Comparison of ENCODE assay signal across 20 cellular contexts in the genomic region with DNA sequence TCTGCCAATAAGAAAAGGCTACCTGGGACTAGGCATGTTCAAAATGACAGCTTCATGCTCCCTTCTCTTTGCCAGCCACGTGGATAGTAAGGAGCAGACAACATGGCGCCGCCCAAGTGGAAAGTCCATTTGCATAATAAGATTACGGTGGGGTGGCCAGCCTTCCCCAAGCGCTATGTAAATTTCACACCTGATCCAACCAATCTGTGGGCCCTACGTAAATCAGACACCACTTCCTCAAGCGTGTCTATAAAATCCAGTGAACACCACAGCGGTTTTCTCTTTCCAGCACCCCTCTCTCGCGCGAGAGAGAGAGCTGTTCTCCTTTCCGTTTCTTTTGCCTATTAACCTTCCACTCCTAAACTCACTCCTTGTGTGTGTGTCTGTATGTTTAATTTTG.
A peak's percentile ranks its signal among the peaks of the same experiment; 100 is the strongest.
DNase-seq lines count a peak whose midpoint lies in the region; ATAC-seq, FAIRE-seq and TF ChIP-seq lines count a peak whose summit lies in the region.
"Had no signal": no experiment of that assay in that cellular context is flagged by ENCODE, and none has a peak within 500 bp of the region (broad histone marks: within the 10 kb centered on the region; RNA-seq: fewer than 3 reads in every experiment).

No MANE protein-coding gene starts in this region.

- H3K4me1 ChIP-seq in K562 (replicated peaks in 1 of 2; ENCODE audit: control insufficient read depth in 2 of 2, insufficient read depth in 2 of 2, low read length in 2 of 2), result 0 out of 5 replicates have a peak, but pooled peaks cover 0 to 4% of the 10 kb centered on the region in 2 experiments
- H3K4me1 ChIP-seq in small intestine (ENCODE audit: control insufficient read depth in 2 of 2, insufficient read depth in 1 of 2, low read depth in 1 of 2, low read length in 1 of 2), result no peaks in the 10 kb centered on the region
- H3K4me1 ChIP-seq: Peyer's patch, thyroid gland had no signal

- H3K9me3 ChIP-seq in K562 (replicated peaks; ENCODE audit: control insufficient read depth, insufficient read depth, low read depth, low read length) (no peaks in the 10 kb centered on the region; the same call in 1 of the 2 replicates), small intestine (ENCODE audit: control insufficient read depth, low read depth) (no peaks in the 10 kb centered on the region)
- H3K9me3 ChIP-seq: Peyer's patch, thyroid gland had no signal

- TF ChIP-seq EP300 in K562 (IDR thresholded peaks at IDR 0.05; ENCODE audit: low read length), result no peak

- intact Hi-C loops in K562 (cut with micrococcal nuclease), result no loop called here

- H3K36me3 ChIP-seq in K562 (ENCODE audit: control insufficient read depth, insufficient read depth, low read length) (no peaks in the 10 kb centered on the region), small intestine (ENCODE audit: control insufficient read depth in 2 of 2, insufficient read depth in 2 of 2, low read length in 2 of 2) (no peaks in the 10 kb centered on the region)
- H3K36me3 ChIP-seq: heart left ventricle, Peyer's patch, thyroid gland had no signal

- TF ChIP-seq RAD21 in K562 (CRISPR knock-in tag; conservative IDR thresholded peaks at IDR 0.05 in 1 of 2, IDR thresholded peaks at IDR 0.05 in 1 of 2), result no peak

- BruUV-seq in K562 (replicated peaks; lab: Mats Ljungman, UMichigan), result no TSS peak

- no peaks in the 10 kb centered on the region; the same call in 1 of the 2 replicates for H3K36me3 Mint-ChIP-seq in HFFc6 (ENCODE audit: low read depth)
- H3K36me3 Mint-ChIP-seq: CD4-positive, alpha-beta memory T cell; stimulated activated effector memory CD8-positive, alpha-beta T cell treated with anti-CD3 and anti-CD28 coated beads, Interleukin-12 subunit alpha, Interleukin-12 subunit beta, amount 100 ng/mL, for 72 hours had no signal

- peak; percentile 89 for FAIRE-seq in K562 (lab: Jason Lieb, UNC)
- no peak for FAIRE-seq in small intestine (lab: Jason Lieb, UNC)
- FAIRE-seq: TTC549 had no signal

- H3K27me3 ChIP-seq in K562 (ENCODE audit: control insufficient read depth in 2 of 2, insufficient read depth in 2 of 2, low read length in 2 of 2) (no peaks in the 10 kb centered on the region; a peak in 1 of 5 replicates), small intestine (ENCODE audit: control insufficient read depth in 2 of 2, insufficient read depth in 2 of 2, low read length in 2 of 2) (peaks cover 0 to 2% of the 10 kb centered on the region in 2 donors)
- H3K27me3 ChIP-seq: heart left ventricle, Peyer's patch, thyroid gland had no signal

- peaks cover 36% of the 10 kb centered on the region for H3K9me3 Mint-ChIP-seq in HFFc6

- peak overlapping the region; percentile 94 for H2AFZ ChIP-seq in K562 (ENCODE audit: low read depth, low read length)

- DNase-seq in DMS153 (lab: John Stamatoyannopoulos, UW) (peak; percentile 73), NCI-H1048 (lab: John Stamatoyannopoulos, UW) (peak; percentile 49), NCI-H774 (lab: John Stamatoyannopoulos, UW) (peak; percentile 79), K562 (ENCODE audit: extremely low read depth in 1 of 4, low spot score in 3 of 4) (peak; percentile 23 to 74 (median 32)), HFFc6 (no peak), NAMALWA (ENCODE audit: low spot score) (no peak), small intestine (no peak)
- DNase-seq: activated CD4-positive, alpha-beta T cell treated with anti-CD3 and anti-CD28 coated beads, Interleukin-2, amount 10 ng/mL, durations not matched to agents 7 days and 5 days; activated CD8-positive, alpha-beta memory T cell treated with anti-CD3 and anti-CD28 coated beads, Interleukin-2, amount 50 U/mL, for 4 hours; activated effector memory CD4-positive, alpha-beta T cell treated with Interleukin-2 at 50 U/mL for 16 hours; CD4-positive, alpha-beta memory T cell; heart left ventricle; NCI-H2081; NCI-H510A treated with DMSO at 0.1 percent for 48 hours; Peyer's patch; thyroid gland had no signal

- in situ Hi-C loops in K562 (cut with MboI), result no loop called here

- H3K9me1 ChIP-seq in K562 (ENCODE audit: control insufficient read depth, insufficient read depth, low read length), result no peaks in the 10 kb centered on the region

- TF ChIP-seq POLR2A in K562 (conservative IDR thresholded peaks at IDR 0.05), result peak; percentile 59; the same call in 1 of the 2 replicates

- no peak overlapping the region for H3K4me3 Mint-ChIP-seq in HFFc6
- H3K4me3 Mint-ChIP-seq: activated CD4-positive, alpha-beta T cell treated with anti-CD3 and anti-CD28 coated beads, Interleukin-2, amount 10 ng/mL, durations not matched to agents 7 days and 5 days; CD4-positive, alpha-beta memory T cell; dendritic cell treated with granulocyte-macrophage colony-stimulating factor and Interleukin-4, amounts not matched to agents 40 ng/mL and 50 ng/mL, for 4 days; stimulated activated effector memory CD8-positive, alpha-beta T cell treated with anti-CD3 and anti-CD28 coated beads, Interleukin-12 subunit alpha, Interleukin-12 subunit beta, amount 100 ng/mL, for 72 hours had no signal

- no peaks in the 10 kb centered on the region for H3K79me2 ChIP-seq in K562 (ENCODE audit: control insufficient read depth, insufficient read depth, low read length)

- H3K27ac ChIP-seq in K562 (ENCODE audit: extremely low read depth, low read depth, low read length) (peak overlapping the region; percentile 64; the same call in 2 of the 3 replicates), small intestine (ENCODE audit: low read depth in 1 of 2, low read length in 1 of 2) (no peak overlapping the region)
- H3K27ac ChIP-seq: heart left ventricle, Peyer's patch, thyroid gland had no signal

- POLR2A ChIA-PET in K562 (lab: Yijun Ruan, JAX), result interaction anchor here (1.2 to 1.5 kb wide), 2 partner anchors 9 to 12 kb away, joined by 5 to 8 read pairs; no protein-coding TSS in a partner anchor

- CTCF ChIA-PET in K562 (lab: Yijun Ruan, JAX; ENCODE audit: low intra/inter-chr PET ratio), result no interaction called here

- 2% methylated on average over 10 of the region's 12 CpGs for WGBS in K562 (ENCODE audit: insufficient coverage, low coverage, missing lambda C conversion rate)
- 78 to 79% (median 78%) methylated on average over 12 of the region's 12 CpGs for WGBS in small intestine, 3 donors

- peak overlapping the region; percentile 8; the same call in 1 of the 2 replicates for H3K4me3 ChIP-seq in K562
- no peak overlapping the region for H3K4me3 ChIP-seq in small intestine (ENCODE audit: low read depth in 1 of 2, low read length in 2 of 2)
- H3K4me3 ChIP-seq: heart left ventricle, Peyer's patch, thyroid gland had no signal

- no peaks in the 10 kb centered on the region for H3K4me1 Mint-ChIP-seq in HFFc6 (ENCODE audit: low read depth)
- H3K4me1 Mint-ChIP-seq: activated CD4-positive, alpha-beta T cell treated with anti-CD3 and anti-CD28 coated beads, Interleukin-2, amount 10 ng/mL, durations not matched to agents 7 days and 5 days; CD4-positive, alpha-beta memory T cell; stimulated activated effector memory CD8-positive, alpha-beta T cell treated with anti-CD3 and anti-CD28 coated beads, Interleukin-12 subunit alpha, Interleukin-12 subunit beta, amount 100 ng/mL, for 72 hours had no signal

- H3K27me3 Mint-ChIP-seq in HFFc6 (ENCODE audit: insufficient read depth), result no peaks in the 10 kb centered on the region
- H3K27me3 Mint-ChIP-seq: activated CD4-positive, alpha-beta T cell treated with anti-CD3 and anti-CD28 coated beads, Interleukin-2, amount 10 ng/mL, durations not matched to agents 7 days and 5 days; CD4-positive, alpha-beta memory T cell; dendritic cell treated with granulocyte-macrophage colony-stimulating factor and Interleukin-4, amounts not matched to agents 40 ng/mL and 50 ng/mL, for 4 days had no signal

- H3K27ac Mint-ChIP-seq in HFFc6, result no peak overlapping the region
- H3K27ac Mint-ChIP-seq: activated CD4-positive, alpha-beta T cell treated with anti-CD3 and anti-CD28 coated beads, Interleukin-2, amount 10 ng/mL, durations not matched to agents 7 days and 5 days; CD4-positive, alpha-beta memory T cell; dendritic cell treated with granulocyte-macrophage colony-stimulating factor and Interleukin-4, amounts not matched to agents 40 ng/mL and 50 ng/mL, for 4 days; stimulated activated effector memory CD8-positive, alpha-beta T cell treated with anti-CD3 and anti-CD28 coated beads, Interleukin-12 subunit alpha, Interleukin-12 subunit beta, amount 100 ng/mL, for 72 hours had no signal

- no peak for TF ChIP-seq CTCF in K562 (IDR thresholded peaks at IDR 0.05 in 2 of 3, conservative IDR thresholded peaks at IDR 0.05 in 1 of 3; ENCODE audit: insufficient read depth in 2 of 3, low read depth in 1 of 3, low read length in 3 of 3)
- no peak for TF ChIP-seq CTCF in HFFc6 (IDR thresholded peaks at IDR 0.05)

- peak overlapping the region; percentile 77 for H3K4me2 ChIP-seq in K562 (ENCODE audit: insufficient read depth, low read length)

- ATAC-seq in K562, result peak; percentile 98
- no peak for ATAC-seq in HG03354 (IDR thresholded peaks at IDR 0.05; ENCODE audit: poor library complexity, severe bottlenecking, unreplicated experiment)
- ATAC-seq: heart left ventricle; stimulated activated effector memory CD8-positive, alpha-beta T cell treated with anti-CD3 and anti-CD28 coated beads, Interleukin-12 subunit alpha, Interleukin-12 subunit beta, amount 100 ng/mL, for 72 hours had no signal

- H3K9ac ChIP-seq in K562 (ENCODE audit: insufficient read depth in 1 of 2, low read depth in 2 of 2, low read length in 2 of 2), result peak overlapping the region in 1 of 2 experiments; percentile 40; a peak in 2 of 4 replicates

- no peaks in the 10 kb centered on the region for H4K20me1 ChIP-seq in K562 (replicated peaks; ENCODE audit: control insufficient read depth, insufficient read depth, low read length)

TF ChIP-seq in K562, 482 proteins besides CTCF, POLR2A, EP300 and RAD21 (continues in another document):
- TF ChIP-seq CHD2 (IDR thresholded peaks at IDR 0.05; ENCODE audit: low read depth, low read length) (peak; percentile 93), CREM (IDR thresholded peaks at IDR 0.05; ENCODE audit: low read depth) (peak; percentile 51), EP400 (IDR thresholded peaks at IDR 0.05) (peak; percentile 77), SAFB (IDR thresholded peaks at IDR 0.05; ENCODE audit: borderline replicate concordance, low read depth, low read length) (no peak), MXI1 (IDR thresholded peaks at IDR 0.05; ENCODE audit: low read depth, low read length) (0 out of 2 replicates have a peak, but pooled peaks have one; percentile 21), ZNF316 (IDR thresholded peaks at IDR 0.05) (no peak)
- TF ChIP-seq, protein P1, sequence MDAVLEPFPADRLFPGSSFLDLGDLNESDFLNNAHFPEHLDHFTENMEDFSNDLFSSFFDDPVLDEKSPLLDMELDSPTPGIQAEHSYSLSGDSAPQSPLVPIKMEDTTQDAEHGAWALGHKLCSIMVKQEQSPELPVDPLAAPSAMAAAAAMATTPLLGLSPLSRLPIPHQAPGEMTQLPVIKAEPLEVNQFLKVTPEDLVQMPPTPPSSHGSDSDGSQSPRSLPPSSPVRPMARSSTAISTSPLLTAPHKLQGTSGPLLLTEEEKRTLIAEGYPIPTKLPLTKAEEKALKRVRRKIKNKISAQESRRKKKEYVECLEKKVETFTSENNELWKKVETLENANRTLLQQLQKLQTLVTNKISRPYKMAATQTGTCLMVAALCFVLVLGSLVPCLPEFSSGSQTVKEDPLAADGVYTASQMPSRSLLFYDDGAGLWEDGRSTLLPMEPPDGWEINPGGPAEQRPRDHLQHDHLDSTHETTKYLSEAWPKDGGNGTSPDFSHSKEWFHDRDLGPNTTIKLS (IDR thresholded peaks at IDR 0.05; ENCODE audit: borderline replicate concordance, low read depth), result peak; percentile 75; the same call in 1 of the 2 replicates

Comparison
In these comparisons a context has a peak if more than half of its experiments do, and no peak if none do; other contexts are left out.
1. DNase-seq: peak in DMS153 (single experiment), NCI-H1048 (single experiment), NCI-H774 (single experiment) and K562 (4 of 4); none in HFFc6 (single experiment), NAMALWA (single experiment) and small intestine (single experiment).